In genomic region chr11:86954288-86955110, GRCh38 we compare ENCODE assay signal across 8 cellular contexts.
DNase-seq lines count a peak whose midpoint lies in the region; ATAC-seq, FAIRE-seq and TF ChIP-seq lines count a peak whose summit lies in the region.

No MANE protein-coding gene starts in this region.

- FAIRE-seq in GM19239 (lab: Jason Lieb, UNC), result no peak

- no peaks in the 10 kb centered on the region for H4K20me1 ChIP-seq in OCI-LY3 (ENCODE audit: insufficient read depth, low read length)

- no peak overlapping the region for H3K27ac ChIP-seq in OCI-LY3 (ENCODE audit: low read length)
- H3K27ac ChIP-seq in effector memory CD4-positive, alpha-beta T cell (ENCODE audit: insufficient read depth, low read length, poor library complexity, severe bottlenecking), result no peak overlapping the region

- no peaks in the 10 kb centered on the region for H3K79me2 ChIP-seq in OCI-LY3 (ENCODE audit: low read length)

- no peak for TF ChIP-seq CTCF in AG04449 (IDR thresholded peaks at IDR 0.05; ENCODE audit: insufficient read depth, low read length, missing control alignments)
- TF ChIP-seq CTCF in OCI-LY3 (IDR thresholded peaks at IDR 0.05; ENCODE audit: low read depth, low read length), result no peak

- H3K27me3 ChIP-seq in OCI-LY3 (ENCODE audit: low read depth, low read length) (peaks cover 39% of the 10 kb centered on the region), mucosa of stomach (ENCODE audit: control insufficient read depth, insufficient read depth, low read length) (no peaks in the 10 kb centered on the region)
- H3K27me3 ChIP-seq in effector memory CD4-positive, alpha-beta T cell (replicated peaks; ENCODE audit: control insufficient read depth, insufficient read depth, low read length, poor library complexity, severe bottlenecking), result no peaks in the 10 kb centered on the region

- H3K4me3 ChIP-seq in AG04449 (ENCODE audit: low read depth, low read length), result peak overlapping the region; percentile 70
- H3K4me3 ChIP-seq in OCI-LY3 (ENCODE audit: low read length), result peak overlapping the region; percentile 93
- peak overlapping the region; percentile 53 for H3K4me3 ChIP-seq in effector memory CD4-positive, alpha-beta T cell (ENCODE audit: insufficient read depth, low read depth, low read length, poor library complexity, severe bottlenecking)
- peak overlapping the region; percentile 46 for H3K4me3 ChIP-seq in mucosa of stomach (ENCODE audit: low read length)

- H3K4me1 ChIP-seq in OCI-LY3 (ENCODE audit: low read length) (peaks cover 14% of the 10 kb centered on the region), mucosa of stomach (ENCODE audit: control insufficient read depth, insufficient read depth, low read length) (peaks cover 9% of the 10 kb centered on the region)
- H3K4me1 ChIP-seq in effector memory CD4-positive, alpha-beta T cell (ENCODE audit: control insufficient read depth, insufficient read depth, low read length, poor library complexity, severe bottlenecking), result peaks cover 9% of the 10 kb centered on the region

- H2AFZ ChIP-seq in OCI-LY3 (ENCODE audit: low read depth, low read length), result peak overlapping the region; percentile 47; the same call in 1 of the 2 replicates

- DNase-seq in AG04449 (ENCODE audit: low read depth, low spot score), result no peak
- no peak for DNase-seq in effector memory CD4-positive, alpha-beta T cell
- DNase-seq in NK-92 (lab: John Stamatoyannopoulos, UW; ENCODE audit: unreplicated experiment), result no peak
- no peak for DNase-seq in cerebellar nuclear complex (lab: John Stamatoyannopoulos, UW)
- DNase-seq in GM19239 (ENCODE audit: insufficient read length, low spot score), result no peak

- H3K9ac ChIP-seq in OCI-LY3 (ENCODE audit: low read length) (no peak overlapping the region), mucosa of stomach (ENCODE audit: low read length) (peak overlapping the region; percentile 57)

- POLR2A ChIA-PET in AG04449 (lab: Yijun Ruan, JAX), result interaction anchor here (0.7 kb wide), 1 partner anchor 14 kb away, joined by 3 read pairs; no protein-coding TSS in a partner anchor

- no peaks in the 10 kb centered on the region for H3K36me3 ChIP-seq in OCI-LY3 (replicated peaks; ENCODE audit: low read depth, low read length)
- H3K36me3 ChIP-seq in effector memory CD4-positive, alpha-beta T cell (ENCODE audit: control insufficient read depth, insufficient read depth, low read length), result no peaks in the 10 kb centered on the region
- no peaks in the 10 kb centered on the region for H3K36me3 ChIP-seq in mucosa of stomach (ENCODE audit: control insufficient read depth, insufficient read depth, low read length)

- CTCF ChIA-PET in AG04449 (lab: Yijun Ruan, JAX), result interaction anchor here (1.3 to 6.5 kb wide), 7 partner anchors 12 to 336 kb away, joined by 3 to 47 read pairs (median 3); no protein-coding TSS in a partner anchor

- ATAC-seq in GM18909 (IDR thresholded peaks at IDR 0.05; ENCODE audit: poor library complexity, unreplicated experiment), result peak; percentile 1

- peak overlapping the region; percentile 86 for H3K4me2 ChIP-seq in OCI-LY3 (ENCODE audit: low read length)

- no peaks in the 10 kb centered on the region for H3K9me3 ChIP-seq in OCI-LY3 (ENCODE audit: insufficient read depth, low read length)
- H3K9me3 ChIP-seq in effector memory CD4-positive, alpha-beta T cell (ENCODE audit: control insufficient read depth, low read length), result no peaks in the 10 kb centered on the region
- no peaks in the 10 kb centered on the region for H3K9me3 ChIP-seq in mucosa of stomach (ENCODE audit: control insufficient read depth, low read length)
